11 cellular contexts compared by ENCODE assay signal in the genomic region with DNA sequence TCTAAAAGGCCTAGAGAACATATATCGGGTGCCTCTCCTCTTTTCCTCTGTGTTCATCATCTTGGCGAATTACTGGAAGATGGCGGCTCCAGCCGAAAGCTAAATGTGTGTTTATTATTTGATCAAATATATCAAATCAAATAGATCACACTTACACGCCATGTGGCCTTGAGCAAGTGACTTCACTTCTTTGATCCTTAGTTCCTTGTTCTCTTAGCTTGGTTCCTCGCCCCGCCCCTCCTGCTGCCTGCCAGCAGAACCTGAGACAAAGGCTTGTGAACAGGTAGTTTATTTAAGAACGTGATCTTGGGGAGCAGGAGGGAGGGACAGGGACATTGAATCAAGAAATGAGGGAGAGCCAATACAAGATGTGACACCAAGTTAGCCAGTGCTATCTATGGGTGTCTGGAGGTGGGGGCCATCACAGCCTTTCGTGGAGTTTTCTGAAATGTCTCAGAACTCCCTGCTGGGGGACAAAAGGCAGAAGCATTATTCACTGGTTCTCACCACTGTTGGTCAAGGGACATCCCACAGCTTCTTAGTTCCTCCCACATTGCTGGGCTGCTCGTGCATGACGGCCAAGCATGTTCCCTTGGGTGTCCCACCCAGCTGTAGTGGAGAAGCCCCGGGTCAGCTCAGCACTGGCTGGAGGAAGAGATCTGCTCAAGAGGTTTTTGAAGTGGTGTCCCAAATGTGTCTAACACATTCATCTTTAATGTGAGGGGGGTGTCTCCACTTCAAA. TPM values are rescaled to one million over a fixed set of nuclear protein-coding genes. Genes with fewer than 3 reads are reported as not detected.
DNase-seq lines count a peak whose midpoint lies in the region; ATAC-seq and TF ChIP-seq lines count a peak whose summit lies in the region.
"Had no signal": no experiment of that assay in that cellular context is flagged by ENCODE, and none has a peak within 500 bp of the region (broad histone marks: within the 10 kb centered on the region; RNA-seq: fewer than 3 reads in every experiment).

No MANE protein-coding gene starts in this region.

- TF ChIP-seq CTCF in CD14-positive monocyte (IDR thresholded peaks at IDR 0.05) = no peak
- TF ChIP-seq CTCF in foreskin keratinocyte (conservative IDR thresholded peaks at IDR 0.05) = no peak

- no peaks in the 10 kb centered on the region for H3K36me3 Mint-ChIP-seq in CD14-positive monocyte
- H3K36me3 Mint-ChIP-seq: CD8-positive, alpha-beta memory T cell had no signal

- no peaks in the 10 kb centered on the region for H3K27me3 ChIP-seq in foreskin keratinocyte

- no peak overlapping the region for H3K27ac ChIP-seq in foreskin keratinocyte

- H3K27ac Mint-ChIP-seq in CD14-positive monocyte = peak overlapping the region; percentile 77 to 96 (median 89)
- H3K27ac Mint-ChIP-seq: activated naive CD4-positive, alpha-beta T cell treated with anti-CD3 and anti-CD28 coated beads for 36 hours; CD8-positive, alpha-beta memory T cell had no signal

- ATAC-seq in GM21723 (IDR thresholded peaks at IDR 0.05; ENCODE audit: unreplicated experiment) (peak; percentile 69), foreskin keratinocyte (no peak)

- H3K27me3 Mint-ChIP-seq in CD14-positive monocyte (ENCODE audit: low read depth in 3 of 3) = peaks cover 0 to 2% (median 0%) of the 10 kb centered on the region in 3 donors

- H3K4me1 Mint-ChIP-seq in CD14-positive monocyte = peaks cover 74% of the 10 kb centered on the region

- DNase-seq in CD14-positive monocyte (ENCODE audit: low spot score) (peak; percentile 61), NOMO-1 treated with dmso at 0.1 percent for 144 hours (lab: John Stamatoyannopoulos, UW; ENCODE audit: unreplicated experiment) (peak; percentile 38), mesenteric fat pad (ENCODE audit: low spot score) (peak; percentile 72), foreskin keratinocyte (no peak), NCI-H2227 treated with DMSO at 0.1 percent for 48 hours (lab: John Stamatoyannopoulos, UW) (no peak), OCI-M1 (lab: John Stamatoyannopoulos, UW) (no peak), hippocampal formation (lab: John Stamatoyannopoulos, UW) (no peak)
- DNase-seq: activated naive CD4-positive, alpha-beta T cell treated with anti-CD3 and anti-CD28 coated beads for 36 hours; CD8-positive, alpha-beta memory T cell; T-helper 1 cell had no signal

- peak overlapping the region; percentile 39 to 52 for H3K4me3 Mint-ChIP-seq in CD14-positive monocyte
- H3K4me3 Mint-ChIP-seq: activated naive CD4-positive, alpha-beta T cell treated with anti-CD3 and anti-CD28 coated beads for 36 hours; CD8-positive, alpha-beta memory T cell had no signal

- H3K4me1 ChIP-seq in foreskin keratinocyte = peaks cover 17% of the 10 kb centered on the region

- H3K9me3 Mint-ChIP-seq in CD14-positive monocyte = peaks cover 0 to 3% (median 0%) of the 10 kb centered on the region in 7 donors
- H3K9me3 Mint-ChIP-seq: activated naive CD4-positive, alpha-beta T cell treated with anti-CD3 and anti-CD28 coated beads for 36 hours; CD8-positive, alpha-beta memory T cell had no signal

- intact Hi-C loops in CD14-positive monocyte (cut with micrococcal nuclease) = no loop called here

RNA-seq across cellular contexts. Expression of a gene that starts 44.9 kb away (rescaled TPM):
- 10 to 100 TPM; 18.6 to 36.2 TPM for polyA plus RNA-seq in CD14-positive monocyte
- 17.3 TPM for total RNA-seq in mesenteric fat pad
- total RNA-seq in foreskin keratinocyte = 7.7 and 11.4 TPM in 2 replicates
- 5.3 and 6.2 TPM in 2 replicates for polyA plus RNA-seq in foreskin keratinocyte

Comparison
In these comparisons a context has a peak if more than half of its experiments do, and no peak if none do; other contexts are left out.
1. DNase-seq: peak in CD14-positive monocyte (single experiment), NOMO-1 treated with dmso at 0.1 percent for 144 hours (single experiment) and mesenteric fat pad (single experiment); none in foreskin keratinocyte (0 of 2), NCI-H2227 treated with DMSO at 0.1 percent for 48 hours (single experiment), OCI-M1 (single experiment) and hippocampal formation (0 of 2).